ENCODE assay signal across 17 cellular contexts in genomic region chr4:45438047-45438446, GRCh38.
DNase-seq lines count a peak whose midpoint lies in the region; ATAC-seq and TF ChIP-seq lines count a peak whose summit lies in the region.
"Had no signal": no experiment of that assay in that cellular context is flagged by ENCODE, and none has a peak within 500 bp of the region (broad histone marks: within the 10 kb centered on the region; RNA-seq: fewer than 3 reads in every experiment).

No MANE protein-coding gene starts in this region.

- H3K4me3 Mint-ChIP-seq in T-helper 2 cell treated with Interferon-gamma antibody and Interleukin-4, amounts not matched to agents 5 μg/mL and 100 μg/mL, for 36 hours, result no peak overlapping the region
- H3K4me3 Mint-ChIP-seq: CD4-positive, alpha-beta T cell had no signal

- no peak overlapping the region for H3K27ac Mint-ChIP-seq in T-helper 2 cell treated with Interferon-gamma antibody and Interleukin-4, amounts not matched to agents 5 μg/mL and 100 μg/mL, for 36 hours
- H3K27ac Mint-ChIP-seq: CD4-positive, alpha-beta T cell had no signal

- no peaks in the 10 kb centered on the region for H3K4me1 ChIP-seq in esophagus squamous epithelium
- no peaks in the 10 kb centered on the region for H3K4me1 ChIP-seq in HAP-1

- H3K9me3 Mint-ChIP-seq in T-helper 2 cell treated with Interferon-gamma antibody and Interleukin-4, amounts not matched to agents 5 μg/mL and 100 μg/mL, for 36 hours, result peaks cover 1% of the 10 kb centered on the region

- no peaks in the 10 kb centered on the region for H3K9me3 ChIP-seq in esophagus squamous epithelium
- no peaks in the 10 kb centered on the region for H3K9me3 ChIP-seq in HAP-1
- H3K9me3 ChIP-seq: MG63 had no signal

- no peak overlapping the region for H3K27ac ChIP-seq in esophagus squamous epithelium
- H3K27ac ChIP-seq: KMS-11 had no signal

- H3K27me3 ChIP-seq in esophagus squamous epithelium (no peaks in the 10 kb centered on the region), HAP-1 (ENCODE audit: low read depth) (no peaks in the 10 kb centered on the region)
- H3K27me3 ChIP-seq: MG63 had no signal

- TF ChIP-seq CTCF in astrocyte of the cerebellum (IDR thresholded peaks at IDR 0.05; ENCODE audit: low read depth, low read length, missing control alignments) (no peak), esophagus squamous epithelium (IDR thresholded peaks at IDR 0.05) (no peak)

- no peaks in the 10 kb centered on the region for H3K4me1 Mint-ChIP-seq in T-helper 2 cell treated with Interferon-gamma antibody and Interleukin-4, amounts not matched to agents 5 μg/mL and 100 μg/mL, for 36 hours (ENCODE audit: low read depth)

- ATAC-seq in left ventricle myocardium superior (peak; percentile 76), Right ventricle myocardium inferior (no peak)
- ATAC-seq: Panc1 had no signal

- WGBS in esophagus squamous epithelium, 2 donors, result 37 to 40% methylated on average over 2 of the region's 2 CpGs

- H3K27me3 Mint-ChIP-seq in T-helper 2 cell treated with Interferon-gamma antibody and Interleukin-4, amounts not matched to agents 5 μg/mL and 100 μg/mL, for 36 hours (ENCODE audit: low read depth), result no peaks in the 10 kb centered on the region
- H3K27me3 Mint-ChIP-seq: CD4-positive, alpha-beta T cell had no signal

- H3K36me3 ChIP-seq in esophagus squamous epithelium (no peaks in the 10 kb centered on the region), HAP-1 (replicated peaks) (no peaks in the 10 kb centered on the region)
- H3K36me3 ChIP-seq: MG63 had no signal

- H3K36me3 Mint-ChIP-seq in T-helper 2 cell treated with Interferon-gamma antibody and Interleukin-4, amounts not matched to agents 5 μg/mL and 100 μg/mL, for 36 hours (ENCODE audit: low read depth), result no peaks in the 10 kb centered on the region

- H3K4me3 ChIP-seq in astrocyte of the cerebellum (ENCODE audit: low read depth, low read length) (no peak overlapping the region), esophagus squamous epithelium (no peak overlapping the region), HAP-1 (no peak overlapping the region)
- H3K4me3 ChIP-seq: MG63 had no signal

- DNase-seq in left ventricle myocardium superior, result no peak
- DNase-seq in Right ventricle myocardium inferior (ENCODE audit: missing footprints), result no peak
- DNase-seq in astrocyte of the cerebellum (ENCODE audit: low read depth), result peak; percentile 5
- peak; percentile 44 for DNase-seq in inferior parietal cortex (ENCODE audit: extremely low spot score)
- no peak for DNase-seq in NCI-H526 treated with DMSO at 0.1 percent for 48 hours (lab: John Stamatoyannopoulos, UW)
- DNase-seq in T-helper 2 cell treated with Interferon-gamma antibody and Interleukin-4, amounts not matched to agents 5 μg/mL and 100 μg/mL, for 36 hours (ENCODE audit: low spot score), result no peak
- no peak for DNase-seq in esophagus squamous epithelium (lab: John Stamatoyannopoulos, UW)
- DNase-seq in HAP-1 (ENCODE audit: low spot score in 2 of 2), result no peak
- DNase-seq: CD4-positive, alpha-beta T cell; DND-41; GDM1; MG63; NCI-H1092 treated with DMSO at 0.1 percent for 48 hours; NCI-H1694; NCI-H774 had no signal

- TF ChIP-seq POLR2A in esophagus squamous epithelium (IDR thresholded peaks at IDR 0.05), result no peak

- intact Hi-C loops in left ventricle myocardium superior (cut with micrococcal nuclease) (loop anchor here (10.0 kb wide), 1 partner anchor 673 kb away; no protein-coding TSS in a partner anchor), Right ventricle myocardium inferior (cut with DNase I) (no loop called here), esophagus squamous epithelium (cut with DNase I) (no loop called here)

- in situ Hi-C loops in astrocyte of the cerebellum (cut with HindIII; ENCODE audit: low sequenced_read_pairs) (no loop called here), HAP-1 (cut with MboI; ENCODE audit: low sequenced_read_pairs) (no loop called here)

Comparison
In these comparisons a context has a peak if more than half of its experiments do, and no peak if none do; other contexts are left out.
1. DNase-seq: peak in astrocyte of the cerebellum (single experiment) and inferior parietal cortex (single experiment); none in left ventricle myocardium superior (single experiment), Right ventricle myocardium inferior (single experiment), NCI-H526 treated with DMSO at 0.1 percent for 48 hours (single experiment), T-helper 2 cell treated with Interferon-gamma antibody and Interleukin-4, amounts not matched to agents 5 μg/mL and 100 μg/mL, for 36 hours (single experiment), esophagus squamous epithelium (single experiment) and HAP-1 (0 of 2).